Comparison of ENCODE assay signal across 10 cellular contexts in the genomic region with DNA sequence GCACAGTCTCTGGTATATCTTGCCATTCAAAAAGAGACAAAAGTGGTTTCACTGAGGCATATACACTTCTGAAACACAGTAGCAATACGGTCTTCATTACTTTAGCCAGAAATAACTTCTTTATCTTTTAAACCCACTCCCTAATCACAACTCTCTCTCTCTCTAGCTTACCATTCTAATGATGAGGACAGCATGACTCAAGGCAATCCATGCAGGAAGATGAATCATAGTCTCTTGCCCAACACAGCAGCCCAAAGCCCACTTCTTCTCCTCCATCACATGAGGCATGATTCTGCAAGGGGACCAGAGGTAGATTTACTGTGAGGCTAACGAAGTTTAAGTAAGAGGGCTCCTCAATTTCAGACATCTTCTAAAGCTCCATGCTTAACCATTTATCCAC.
DNase-seq lines count a peak whose midpoint lies in the region; ATAC-seq and FAIRE-seq lines count a peak whose summit lies in the region.
"Had no signal": no experiment of that assay in that cellular context is flagged by ENCODE, and none has a peak within 500 bp of the region (broad histone marks: within the 10 kb centered on the region; RNA-seq: fewer than 3 reads in every experiment).

No MANE protein-coding gene starts in this region.

- H3K27ac Mint-ChIP-seq in stimulated activated effector memory CD8-positive, alpha-beta T cell treated with anti-CD3 and anti-CD28 coated beads, Interleukin-12 subunit alpha, Interleukin-12 subunit beta, amount 100 ng/mL, for 72 hours: no peak overlapping the region
- no peak overlapping the region for H3K27ac Mint-ChIP-seq in immature natural killer cell

- H3K4me1 Mint-ChIP-seq in stimulated activated effector memory CD8-positive, alpha-beta T cell treated with anti-CD3 and anti-CD28 coated beads, Interleukin-12 subunit alpha, Interleukin-12 subunit beta, amount 100 ng/mL, for 72 hours: no peaks in the 10 kb centered on the region
- H3K4me1 Mint-ChIP-seq in immature natural killer cell: no peaks in the 10 kb centered on the region

- peak; percentile 87 for FAIRE-seq in RCC 7860 (lab: Jason Lieb, UNC)
- FAIRE-seq: A204.1 had no signal

- peak; percentile 38 for DNase-seq in NK-92 treated with Interleukin-12 subunit alpha and Interleukin-12 subunit beta, amount 100 ng/mL, for 24 hours (lab: John Stamatoyannopoulos, UW)
- DNase-seq in NK-92 (lab: John Stamatoyannopoulos, UW; ENCODE audit: unreplicated experiment) (no peak), RCC 7860 (ENCODE audit: low spot score) (peak; percentile 76), fibroblast of gingiva (ENCODE audit: low read depth) (peak; percentile 74), globus pallidus (ENCODE audit: low spot score) (no peak), immature natural killer cell (no peak)
- no peak for DNase-seq in stimulated activated effector memory CD8-positive, alpha-beta T cell treated with anti-CD3 and anti-CD28 coated beads, Interleukin-12 subunit alpha, Interleukin-12 subunit beta, amount 100 ng/mL, for 72 hours (ENCODE audit: low spot score in 2 of 2)
- DNase-seq: activated CD8-positive, alpha-beta memory T cell treated with anti-CD3 and anti-CD28 coated beads for 24 hours had no signal

- peaks cover 0 to 3% (median 1%) of the 10 kb centered on the region in 3 donors for H3K27me3 Mint-ChIP-seq in immature natural killer cell (ENCODE audit: low read depth in 3 of 3)

- ATAC-seq in stimulated activated effector memory CD8-positive, alpha-beta T cell treated with anti-CD3 and anti-CD28 coated beads, Interleukin-12 subunit alpha, Interleukin-12 subunit beta, amount 100 ng/mL, for 72 hours: peak; percentile 54
- no peak for ATAC-seq in HG03571 (IDR thresholded peaks at IDR 0.05; ENCODE audit: unreplicated experiment)

- no peak overlapping the region for H3K4me3 Mint-ChIP-seq in stimulated activated effector memory CD8-positive, alpha-beta T cell treated with anti-CD3 and anti-CD28 coated beads, Interleukin-12 subunit alpha, Interleukin-12 subunit beta, amount 100 ng/mL, for 72 hours
- no peak overlapping the region for H3K4me3 Mint-ChIP-seq in immature natural killer cell

- H3K36me3 Mint-ChIP-seq in stimulated activated effector memory CD8-positive, alpha-beta T cell treated with anti-CD3 and anti-CD28 coated beads, Interleukin-12 subunit alpha, Interleukin-12 subunit beta, amount 100 ng/mL, for 72 hours: no peaks in the 10 kb centered on the region
- H3K36me3 Mint-ChIP-seq in immature natural killer cell: no peaks in the 10 kb centered on the region

- no peaks in the 10 kb centered on the region for H3K9me3 Mint-ChIP-seq in stimulated activated effector memory CD8-positive, alpha-beta T cell treated with anti-CD3 and anti-CD28 coated beads, Interleukin-12 subunit alpha, Interleukin-12 subunit beta, amount 100 ng/mL, for 72 hours
- H3K9me3 Mint-ChIP-seq in immature natural killer cell: peaks cover 0 to 3% (median 0%) of the 10 kb centered on the region in 6 donors

Comparison
In these comparisons a context has a peak if more than half of its experiments do, and no peak if none do; other contexts are left out.
1. DNase-seq: peak in NK-92 treated with Interleukin-12 subunit alpha and Interleukin-12 subunit beta, amount 100 ng/mL, for 24 hours (single experiment), RCC 7860 (single experiment) and fibroblast of gingiva (single experiment); none in NK-92 (single experiment), stimulated activated effector memory CD8-positive, alpha-beta T cell treated with anti-CD3 and anti-CD28 coated beads, Interleukin-12 subunit alpha, Interleukin-12 subunit beta, amount 100 ng/mL, for 72 hours (0 of 2), globus pallidus (single experiment) and immature natural killer cell (0 of 3).